In the genomic region with DNA sequence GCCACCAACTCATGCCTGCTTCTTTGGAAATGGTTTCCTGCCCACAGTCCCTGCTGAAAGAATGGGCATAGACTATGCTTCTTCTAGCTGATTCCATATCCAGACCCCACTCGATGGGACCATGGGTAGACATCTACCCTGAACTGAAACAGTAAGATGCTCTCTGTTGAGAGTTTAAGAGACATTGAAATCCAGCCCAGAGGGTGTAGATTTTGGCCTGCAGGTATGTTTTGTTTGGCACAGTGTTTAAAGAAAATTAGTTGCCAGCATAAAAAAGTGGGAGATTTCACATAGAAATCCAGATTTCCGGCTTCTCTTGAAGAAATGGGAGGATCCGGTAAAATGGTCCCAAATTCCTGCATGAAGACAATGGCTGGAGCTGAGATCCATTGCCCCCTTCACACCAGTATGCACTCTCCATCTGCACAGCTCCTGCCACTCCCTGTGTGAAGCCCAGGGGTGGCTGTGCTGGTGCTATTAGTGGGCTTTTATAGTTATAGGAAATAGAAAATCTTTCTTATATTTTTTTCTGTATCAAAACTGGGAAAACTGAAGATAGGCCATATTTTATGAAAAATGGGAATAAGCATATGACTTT, we compare ENCODE assay signal across 13 cellular contexts.
"Had no signal": no experiment of that assay in that cellular context is flagged by ENCODE, and none has a peak within 500 bp of the region (broad histone marks: within the 10 kb centered on the region; RNA-seq: fewer than 3 reads in every experiment).

No MANE protein-coding gene starts in this region.

- ATAC-seq: esophagus mucosa, left colon had no signal

- H3K4me1 ChIP-seq: parathyroid adenoma, uterus had no signal

- H3K27me3 ChIP-seq: uterus had no signal

- H3K4me3 ChIP-seq: skin epidermis, uterus had no signal

- H3K27ac ChIP-seq: parathyroid adenoma, skin epidermis, uterus had no signal

- DNase-seq: activated CD4-positive, alpha-beta memory T cell treated with anti-CD3 and anti-CD28 coated beads for 36 hours; activated naive CD8-positive, alpha-beta T cell treated with anti-CD3 and anti-CD28 coated beads, Interleukin-2, amount 10 ng/mL, durations not matched to agents 7 days and 5 days; activated T-cell treated with anti-CD3 and anti-CD28 coated beads, Interleukin-2, amount 50 U/mL, for 48 hours; aorta; head of caudate nucleus; left colon; mesenchymal stem cell; stimulated activated CD4-positive, alpha-beta T cell treated with anti-CD3 and anti-CD28 coated beads, Interleukin-4, amount 100 ng/mL, for 4 hours; uterus had no signal

- H3K36me3 ChIP-seq: uterus had no signal

- H3K9ac ChIP-seq: parathyroid adenoma had no signal

- H2AFZ ChIP-seq: parathyroid adenoma had no signal

- FAIRE-seq: endometrium had no signal

- H3K9me3 ChIP-seq: uterus had no signal

- H3K79me2 ChIP-seq: parathyroid adenoma had no signal
